6 cellular contexts compared by ENCODE assay signal in genomic region chr1:107483949-107484348, GRCh38.
"Had no signal": no experiment of that assay in that cellular context is flagged by ENCODE, and none has a peak within 500 bp of the region (broad histone marks: within the 10 kb centered on the region; RNA-seq: fewer than 3 reads in every experiment).

No MANE protein-coding gene starts in this region.

- DNase-seq: IMR-90, KBM-7 had no signal

- H3K4me3 ChIP-seq: K562 had no signal

- H3K27me3 Mint-ChIP-seq: IgD-negative memory B cell had no signal

- H3K4me3 Mint-ChIP-seq: IgD-negative memory B cell had no signal

- H3K9me3 Mint-ChIP-seq: IgD-negative memory B cell had no signal

- H3K36me3 Mint-ChIP-seq: IgD-negative memory B cell had no signal

- H3K27ac ChIP-seq: HL-60 had no signal

- ATAC-seq: HepG2, K562 had no signal
